9 cellular contexts compared by ENCODE assay signal in genomic region chr6:84675651-84676050, GRCh38.
"Had no signal": no experiment of that assay in that cellular context is flagged by ENCODE, and none has a peak within 500 bp of the region (broad histone marks: within the 10 kb centered on the region; RNA-seq: fewer than 3 reads in every experiment).

No MANE protein-coding gene starts in this region.

- H3K27ac ChIP-seq: GM23248, HL-60 had no signal

- ATAC-seq: HCT116, HepG2 had no signal

- H3K9ac ChIP-seq: GM23248 had no signal

- H3K9me3 ChIP-seq: HAP-1 had no signal

- H3K4me1 ChIP-seq: HAP-1 had no signal

- H2AFZ ChIP-seq: GM23248 had no signal

- H3K36me3 ChIP-seq: HAP-1 had no signal

- DNase-seq: GM23248, GOT3, H7, HFFc6, KBM-7 had no signal

- H3K4me3 ChIP-seq: GM23248, HAP-1 had no signal
